In genomic region chr3:159791336-159791735, GRCh38 we compare ENCODE assay signal across 31 cellular contexts. TPM values are rescaled to one million over a fixed set of nuclear protein-coding genes. Genes with fewer than 3 reads are reported as not detected.
A peak's percentile ranks its signal among the peaks of the same experiment; 100 is the strongest.
DNase-seq lines count a peak whose midpoint lies in the region; ATAC-seq and TF ChIP-seq lines count a peak whose summit lies in the region.
"Had no signal": no experiment of that assay in that cellular context is flagged by ENCODE, and none has a peak within 500 bp of the region (broad histone marks: within the 10 kb centered on the region; RNA-seq: fewer than 3 reads in every experiment).

No MANE protein-coding gene starts in this region.

- no peak overlapping the region for H3K4me3 Mint-ChIP-seq in WTC11
- no peak overlapping the region for H3K4me3 Mint-ChIP-seq in nephron
- H3K4me3 Mint-ChIP-seq in activated T-helper 17 cell treated with anti-CD3 and anti-CD28 coated beads, Interleukin-2, amount 50 U/mL, for 72 hours, result no peak overlapping the region
- H3K4me3 Mint-ChIP-seq: activated CD4-positive, alpha-beta T cell treated with anti-CD3 and anti-CD28 coated beads, Interleukin-2, amount 10 ng/mL, durations not matched to agents 24 days and 14 days; activated naive CD8-positive, alpha-beta T cell treated with anti-CD3 and anti-CD28 coated beads, Interleukin-2, amount 10 ng/mL, durations not matched to agents 7 days and 5 days; stimulated activated naive CD8-positive, alpha-beta T cell treated with anti-CD3 and anti-CD28 coated beads, Interleukin-15, Interleukin-2, amounts not matched to agents 100 ng/mL and 50 ng/mL, for 24 hours had no signal

- TF ChIP-seq CTCF in WTC11 (IDR thresholded peaks at IDR 0.05) (no peak), esophagus squamous epithelium (IDR thresholded peaks at IDR 0.05) (no peak), nephron (IDR thresholded peaks at IDR 0.05; ENCODE audit: unreplicated experiment in 3 of 3) (no peak), transverse colon (IDR thresholded peaks at IDR 0.05) (no peak)

- no peak for TF ChIP-seq EP300 in transverse colon (IDR thresholded peaks at IDR 0.05; ENCODE audit: low read depth)

- H3K27ac ChIP-seq in esophagus squamous epithelium, result peak overlapping the region in 3 of 4 donors; percentile 68 to 75 (median 73)
- H3K27ac ChIP-seq in transverse colon, result peak overlapping the region; percentile 72 to 82 (median 80)
- H3K27ac ChIP-seq: BLaER1 treated with 17β-estradiol and CSF1 and Interleukin-3, amounts not matched to agents 10 nM and 100 nM; gastrocnemius medialis; parathyroid adenoma; upper lobe of left lung; WERI-Rb-1 had no signal

- CTCF ChIA-PET in WTC11 (lab: Charles Lee), result no interaction called here

- H3K4me3 ChIP-seq in esophagus squamous epithelium (no peak overlapping the region), transverse colon (no peak overlapping the region)
- H3K4me3 ChIP-seq: BLaER1 treated with 17β-estradiol and CSF1 and Interleukin-3, amounts not matched to agents 10 nM and 100 nM; gastrocnemius medialis; upper lobe of left lung had no signal

- POLR2A ChIA-PET in WTC11 (lab: Charles Lee), result no interaction called here

- 70 to 78% methylated on average over 4 of the region's 4 CpGs for WGBS in esophagus squamous epithelium, 2 donors
- 66 to 73% methylated on average over 2 to 4 of the region's 4 CpGs for WGBS in transverse colon (ENCODE audit: low coverage in 1 of 2), 2 donors

- H3K36me3 ChIP-seq in esophagus squamous epithelium (no peaks in the 10 kb centered on the region), transverse colon (no peaks in the 10 kb centered on the region)
- H3K36me3 ChIP-seq: BLaER1 treated with 17β-estradiol and CSF1 and Interleukin-3, amounts not matched to agents 10 nM and 100 nM; gastrocnemius medialis; upper lobe of left lung; WERI-Rb-1 had no signal

- no peak overlapping the region for H3K27ac Mint-ChIP-seq in WTC11
- peak overlapping the region in 2 of 3 experiments; percentile 62 to 83 for H3K27ac Mint-ChIP-seq in nephron
- no peak overlapping the region for H3K27ac Mint-ChIP-seq in activated T-helper 17 cell treated with anti-CD3 and anti-CD28 coated beads, Interleukin-2, amount 50 U/mL, for 72 hours
- H3K27ac Mint-ChIP-seq: activated CD4-positive, alpha-beta T cell treated with anti-CD3 and anti-CD28 coated beads, Interleukin-2, amount 10 ng/mL, durations not matched to agents 24 days and 14 days; activated naive CD8-positive, alpha-beta T cell treated with anti-CD3 and anti-CD28 coated beads, Interleukin-2, amount 10 ng/mL, durations not matched to agents 7 days and 5 days; stimulated activated naive CD8-positive, alpha-beta T cell treated with anti-CD3 and anti-CD28 coated beads, Interleukin-15, Interleukin-2, amounts not matched to agents 100 ng/mL and 50 ng/mL, for 24 hours had no signal

- intact Hi-C loops in esophagus squamous epithelium (cut with DNase I), result no loop called here
- intact Hi-C loops in transverse colon (cut with DNase I; ENCODE audit: low total_unique reads), result no loop called here

- DNase-seq in WTC11 (ENCODE audit: low spot score) (no peak), esophagus squamous epithelium (lab: John Stamatoyannopoulos, UW) (no peak), transverse colon (no peak), GM19240 (ENCODE audit: insufficient read length, low spot score) (no peak)
- DNase-seq in stimulated activated CD4-positive, alpha-beta T cell treated with anti-CD3 and anti-CD28 coated beads, Interleukin-1b, Interleukin-23, amount 100 ng/mL, for 48 hours, result no peak
- DNase-seq: activated CD4-positive, alpha-beta T cell treated with anti-CD3 and anti-CD28 coated beads, Interleukin-2, amount 10 ng/mL, durations not matched to agents 24 days and 14 days; activated CD8-positive, alpha-beta memory T cell treated with anti-CD3 and anti-CD28 coated beads for 24 hours; activated naive CD8-positive, alpha-beta T cell treated with anti-CD3 and anti-CD28 coated beads, Interleukin-2, amount 10 ng/mL, durations not matched to agents 7 days and 5 days; activated T-cell treated with anti-CD3 and anti-CD28 coated beads for 4 hours; central memory CD4-positive, alpha-beta T cell; COR-L47; DMS79 treated with DMSO at 0.1 percent for 48 hours; gastrocnemius medialis; Karpas-422; left cardiac atrium; NCI-H2081; NCI-H226; NCI-H748 treated with DMSO at 0.1 percent for 48 hours; SIG-M5; stimulated activated CD4-positive, alpha-beta T cell treated with anti-CD3 and anti-CD28 coated beads, Interleukin-2, amount 100 ng/mL, for 24 hours; stimulated activated CD8-positive, alpha-beta memory T cell treated with anti-CD3 and anti-CD28 coated beads, Interleukin-4, amount 100 ng/mL, for 48 hours; T-helper 9 cell; WERI-Rb-1 had no signal

- ATAC-seq in WTC11, result peak; percentile 38
- ATAC-seq in activated T-helper 17 cell treated with anti-CD3 and anti-CD28 coated beads, Interleukin-2, amount 50 U/mL, for 72 hours (replicated peaks), result no peak
- ATAC-seq: gastrocnemius medialis, HCT116, HepG2, left cardiac atrium had no signal

- H3K9me3 Mint-ChIP-seq in WTC11, result no peaks in the 10 kb centered on the region
- no peaks in the 10 kb centered on the region for H3K9me3 Mint-ChIP-seq in nephron
- no peaks in the 10 kb centered on the region for H3K9me3 Mint-ChIP-seq in activated T-helper 17 cell treated with anti-CD3 and anti-CD28 coated beads, Interleukin-2, amount 50 U/mL, for 72 hours
- H3K9me3 Mint-ChIP-seq: activated CD4-positive, alpha-beta T cell treated with anti-CD3 and anti-CD28 coated beads, Interleukin-2, amount 10 ng/mL, durations not matched to agents 24 days and 14 days; activated naive CD8-positive, alpha-beta T cell treated with anti-CD3 and anti-CD28 coated beads, Interleukin-2, amount 10 ng/mL, durations not matched to agents 7 days and 5 days; stimulated activated naive CD8-positive, alpha-beta T cell treated with anti-CD3 and anti-CD28 coated beads, Interleukin-15, Interleukin-2, amounts not matched to agents 100 ng/mL and 50 ng/mL, for 24 hours had no signal

- in situ Hi-C loops in transverse colon (cut with MboI; ENCODE audit: low pct_ligation_motif_present in 1 of 4, low pct_unique_long_range_greater_than_20kb in 1 of 4, low sequenced_read_pairs in 3 of 4), result loop anchor here in 1 of 4 donors (10.0 kb wide), 1 partner anchor 527 kb away; no protein-coding TSS in a partner anchor

- no peaks in the 10 kb centered on the region for H3K36me3 Mint-ChIP-seq in WTC11
- no peaks in the 10 kb centered on the region for H3K36me3 Mint-ChIP-seq in nephron (ENCODE audit: low read depth)
- no peaks in the 10 kb centered on the region for H3K36me3 Mint-ChIP-seq in activated T-helper 17 cell treated with anti-CD3 and anti-CD28 coated beads, Interleukin-2, amount 50 U/mL, for 72 hours (ENCODE audit: low read depth)
- H3K36me3 Mint-ChIP-seq: activated naive CD8-positive, alpha-beta T cell treated with anti-CD3 and anti-CD28 coated beads, Interleukin-2, amount 10 ng/mL, durations not matched to agents 7 days and 5 days had no signal

- H3K27me3 ChIP-seq in esophagus squamous epithelium (no peaks in the 10 kb centered on the region), transverse colon (no peaks in the 10 kb centered on the region)
- H3K27me3 ChIP-seq: BLaER1 treated with 17β-estradiol and CSF1 and Interleukin-3, amounts not matched to agents 10 nM and 100 nM; gastrocnemius medialis; upper lobe of left lung had no signal

- H3K27me3 Mint-ChIP-seq in WTC11 (ENCODE audit: low read depth), result no peaks in the 10 kb centered on the region; the same call in 1 of the 2 replicates
- H3K27me3 Mint-ChIP-seq in nephron (ENCODE audit: low read depth), result peaks cover 3% of the 10 kb centered on the region
- H3K27me3 Mint-ChIP-seq in activated T-helper 17 cell treated with anti-CD3 and anti-CD28 coated beads, Interleukin-2, amount 50 U/mL, for 72 hours, result peaks cover 15% of the 10 kb centered on the region

- TF ChIP-seq POLR2A in esophagus squamous epithelium (IDR thresholded peaks at IDR 0.05) (no peak), transverse colon (IDR thresholded peaks at IDR 0.05) (no peak)

- peaks cover 17 to 76% (median 36%) of the 10 kb centered on the region in 3 donors for H3K4me1 ChIP-seq in esophagus squamous epithelium
- peaks cover 30 to 78% (median 40%) of the 10 kb centered on the region in 4 donors for H3K4me1 ChIP-seq in transverse colon
- H3K4me1 ChIP-seq: BLaER1 treated with 17β-estradiol and CSF1 and Interleukin-3, amounts not matched to agents 10 nM and 100 nM had no signal

- H3K4me1 Mint-ChIP-seq in WTC11 (peaks cover 32% of the 10 kb centered on the region), nephron (peaks cover 23% of the 10 kb centered on the region)
- no peaks in the 10 kb centered on the region for H3K4me1 Mint-ChIP-seq in activated T-helper 17 cell treated with anti-CD3 and anti-CD28 coated beads, Interleukin-2, amount 50 U/mL, for 72 hours
- H3K4me1 Mint-ChIP-seq: activated CD4-positive, alpha-beta T cell treated with anti-CD3 and anti-CD28 coated beads, Interleukin-2, amount 10 ng/mL, durations not matched to agents 24 days and 14 days; activated naive CD8-positive, alpha-beta T cell treated with anti-CD3 and anti-CD28 coated beads, Interleukin-2, amount 10 ng/mL, durations not matched to agents 7 days and 5 days had no signal

- H3K9me3 ChIP-seq in esophagus squamous epithelium (no peaks in the 10 kb centered on the region), transverse colon (no peaks in the 10 kb centered on the region)
- H3K9me3 ChIP-seq: BLaER1 treated with 17β-estradiol and CSF1 and Interleukin-3, amounts not matched to agents 10 nM and 100 nM; gastrocnemius medialis; upper lobe of left lung had no signal

TF ChIP-seq in WTC11, 78 proteins besides CTCF, POLR2A, EP300 and RAD21 (continues in another document):
- no peak for TF ChIP-seq IRF2 (CRISPR knock-in tag; IDR thresholded peaks at IDR 0.05; ENCODE audit: borderline replicate concordance, low read depth)
- no peak for TF ChIP-seq MAX (CRISPR knock-in tag; IDR thresholded peaks at IDR 0.05)
- no peak for TF ChIP-seq JUN (CRISPR knock-in tag; IDR thresholded peaks at IDR 0.05)
- TF ChIP-seq OVOL2 (CRISPR knock-in tag; IDR thresholded peaks at IDR 0.05; ENCODE audit: borderline replicate concordance), result no peak
- no peak for TF ChIP-seq CREB1 (CRISPR knock-in tag; IDR thresholded peaks at IDR 0.05)
- TF ChIP-seq NR2C2 (CRISPR knock-in tag; IDR thresholded peaks at IDR 0.05), result no peak

RNA-seq across cellular contexts. Expression of gene SCHIP1, which starts 48.3 kb away (rescaled TPM):
- total RNA-seq in WTC11 (2021), result 5.3 to 7.8 TPM (median 7.1 TPM) in 3 replicates
- total RNA-seq in esophagus squamous epithelium, result 1 to 10 TPM in 2 of 4 donors, under 1 TPM in 2; 0.30 to 5.5 (median 0.83) TPM
- total RNA-seq in transverse colon, result 1 to 10 TPM in 2 of 4 donors, under 1 TPM in 2; 0.20 to 7.5 (median 2.5) TPM
- total RNA-seq in activated T-helper 17 cell treated with anti-CD3 and anti-CD28 coated beads, Interleukin-2, amount 50 U/mL, for 72 hours, result not detected
- total RNA-seq: activated CD4-positive, alpha-beta T cell treated with anti-CD3 and anti-CD28 coated beads, Interleukin-2, amount 10 ng/mL, durations not matched to agents 24 days and 14 days; activated naive CD8-positive, alpha-beta T cell treated with anti-CD3 and anti-CD28 coated beads, Interleukin-2, amount 10 ng/mL, durations not matched to agents 7 days and 5 days had no signal

Comparison
In these comparisons a context has a peak if more than half of its experiments do, and no peak if none do; other contexts are left out.
1. H3K27ac Mint-ChIP-seq: peak in nephron (2 of 3); none in WTC11 (single experiment) and activated T-helper 17 cell treated with anti-CD3 and anti-CD28 coated beads, Interleukin-2, amount 50 U/mL, for 72 hours (single experiment).